8 cellular contexts compared by ENCODE assay signal in the genomic region with DNA sequence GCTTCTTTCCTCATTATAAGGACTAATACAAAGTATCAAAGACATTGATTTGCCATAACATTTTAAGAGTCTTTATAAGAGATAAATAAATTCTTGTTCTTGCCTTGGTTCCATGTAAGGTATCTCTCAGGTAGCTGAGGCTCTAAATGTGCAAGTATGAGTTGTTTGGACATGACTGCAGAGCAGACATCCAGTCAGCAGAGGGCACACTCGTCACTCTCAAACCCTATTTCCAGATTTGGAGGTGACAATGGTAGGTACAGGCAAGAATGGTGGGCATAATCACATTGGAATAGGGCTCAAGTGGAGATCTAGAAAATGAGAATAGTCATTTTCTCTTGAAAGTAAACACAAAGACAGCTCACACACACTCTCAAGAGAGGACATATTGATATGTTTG.
DNase-seq lines count a peak whose midpoint lies in the region; ATAC-seq and TF ChIP-seq lines count a peak whose summit lies in the region.

No MANE protein-coding gene starts in this region.

- TF ChIP-seq EP300 in esophagus muscularis mucosa (IDR thresholded peaks at IDR 0.05), result no peak

- H3K36me3 ChIP-seq in lower lobe of right lung, result no peaks in the 10 kb centered on the region
- no peaks in the 10 kb centered on the region for H3K36me3 ChIP-seq in esophagus muscularis mucosa
- no peaks in the 10 kb centered on the region for H3K36me3 ChIP-seq in aorta (ENCODE audit: control insufficient read depth in 1 of 2, insufficient read depth in 2 of 2, low read length in 1 of 2)

- H3K4me1 ChIP-seq in lower lobe of right lung, result peaks cover 4% of the 10 kb centered on the region
- peaks cover under 1 to 19% (median 18%) of the 10 kb centered on the region in 4 donors for H3K4me1 ChIP-seq in esophagus muscularis mucosa
- no peaks in the 10 kb centered on the region for H3K4me1 ChIP-seq in aorta (ENCODE audit: control insufficient read depth in 1 of 2, insufficient read depth in 2 of 2, low read length in 2 of 2)

- TF ChIP-seq CTCF in lower lobe of right lung (IDR thresholded peaks at IDR 0.05) (peak; percentile 25), esophagus muscularis mucosa (IDR thresholded peaks at IDR 0.05) (no peak)

- in situ Hi-C loops in SK-MEL-5 (cut with HindIII; ENCODE audit: low pct_unique_long_range_greater_than_20kb, low sequenced_read_pairs), result no loop called here

- H3K27ac ChIP-seq in lower lobe of right lung (no peak overlapping the region), esophagus muscularis mucosa (replicated peaks in 1 of 4) (no peak overlapping the region), aorta (ENCODE audit: low read depth in 1 of 2, low read length in 2 of 2) (no peak overlapping the region)

- no peak for TF ChIP-seq POLR2A in GM18505 (IDR thresholded peaks at IDR 0.05; ENCODE audit: borderline replicate concordance, extremely low read depth, insufficient read depth, insufficient read length)
- TF ChIP-seq POLR2A in esophagus muscularis mucosa (IDR thresholded peaks at IDR 0.05; ENCODE audit: low read depth), result no peak

- H3K4me3 ChIP-seq in lower lobe of right lung (no peak overlapping the region), esophagus muscularis mucosa (no peak overlapping the region), aorta (ENCODE audit: low read length in 2 of 2) (no peak overlapping the region)

- H3K9me3 ChIP-seq in lower lobe of right lung (no peaks in the 10 kb centered on the region), esophagus muscularis mucosa (peaks cover 0 to 16% (median 0%) of the 10 kb centered on the region in 4 donors), aorta (ENCODE audit: control insufficient read depth, low read length) (peaks cover 1% of the 10 kb centered on the region)

- intact Hi-C loops in lower lobe of right lung (cut with DNase I) (no loop called here), esophagus muscularis mucosa (cut with DNase I) (no loop called here), aorta (cut with DNase I) (no loop called here), left cardiac atrium (cut with DNase I) (no loop called here)

- peak; percentile 48 for DNase-seq in SK-MEL-5 (ENCODE audit: low read depth, low spot score)
- no peak for DNase-seq in lower lobe of right lung
- DNase-seq in esophagus muscularis mucosa (ENCODE audit: extremely low spot score), result no peak
- DNase-seq in aorta, result no peak
- no peak for DNase-seq in left cardiac atrium

- ATAC-seq in GM18505 (IDR thresholded peaks at IDR 0.05; ENCODE audit: unreplicated experiment), result peak; percentile 62
- ATAC-seq in HG03432 (IDR thresholded peaks at IDR 0.05; ENCODE audit: unreplicated experiment), result peak; percentile 57
- no peak for ATAC-seq in lower lobe of right lung
- ATAC-seq in aorta (ENCODE audit: low FRiP score), result no peak
- ATAC-seq in left cardiac atrium, result no peak
- ATAC-seq in GM21381 (IDR thresholded peaks at IDR 0.05; ENCODE audit: unreplicated experiment), result no peak

- H3K27me3 ChIP-seq in lower lobe of right lung (ENCODE audit: low read depth) (peaks cover 22% of the 10 kb centered on the region), esophagus muscularis mucosa (peaks cover 0 to 31% (median 17%) of the 10 kb centered on the region in 4 donors), aorta (ENCODE audit: control insufficient read depth in 1 of 2, insufficient read depth in 2 of 2, low read length in 1 of 2) (no peaks in the 10 kb centered on the region)

- WGBS in esophagus muscularis mucosa, result 0% methylated on average over 1 of the region's 1 CpG
- WGBS in aorta, 2 donors, result 0 to 5% methylated on average over 1 of the region's 1 CpG

Comparison
In these comparisons a context has a peak if more than half of its experiments do, and no peak if none do; other contexts are left out.
1. ATAC-seq: peak in GM18505 (single experiment) and HG03432 (single experiment); none in lower lobe of right lung (0 of 2), aorta (single experiment), left cardiac atrium (0 of 2) and GM21381 (single experiment).